ENCODE assay signal across 18 cellular contexts in the genomic region with DNA sequence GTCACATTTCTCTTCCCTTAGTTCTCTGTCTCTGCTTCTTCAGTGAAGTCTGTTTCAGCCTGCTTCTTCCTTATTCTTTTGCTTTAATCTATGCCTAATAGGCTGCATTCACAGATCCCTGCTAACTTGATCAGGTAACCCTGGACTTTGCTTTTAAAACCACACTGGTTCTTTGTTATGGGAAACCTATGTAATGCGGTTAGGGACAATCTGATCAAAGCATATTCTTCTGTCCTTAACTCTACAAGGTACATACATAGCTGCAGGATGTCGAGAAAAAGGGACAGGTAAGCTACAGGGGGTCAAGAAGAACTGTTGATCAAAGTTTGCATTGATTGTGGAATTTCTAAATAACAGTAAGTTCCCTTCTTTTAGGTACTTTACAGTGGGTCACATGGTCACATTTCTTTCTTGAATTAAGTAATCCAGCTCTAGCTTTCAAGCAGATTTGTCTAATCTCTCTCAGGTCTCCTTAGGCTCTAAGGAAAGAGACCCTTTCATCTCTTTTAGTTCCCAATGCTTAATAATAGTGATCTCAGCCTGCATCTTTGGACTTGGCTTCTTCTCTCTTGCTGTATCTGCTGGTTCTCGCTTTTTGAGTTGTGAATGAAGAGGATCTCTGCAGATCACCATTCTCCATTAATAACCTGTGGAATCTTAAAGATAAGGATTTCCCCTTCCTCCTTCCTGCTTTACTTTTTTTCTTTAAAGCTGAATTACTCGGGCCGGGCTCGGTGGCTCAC. TPM values are rescaled to one million over a fixed set of nuclear protein-coding genes. Genes with fewer than 3 reads are reported as not detected.
DNase-seq lines count a peak whose midpoint lies in the region; ATAC-seq, FAIRE-seq and TF ChIP-seq lines count a peak whose summit lies in the region.
"Had no signal": no experiment of that assay in that cellular context is flagged by ENCODE, and none has a peak within 500 bp of the region (broad histone marks: within the 10 kb centered on the region; RNA-seq: fewer than 3 reads in every experiment).

No MANE protein-coding gene starts in this region.

- H3K56ac ChIP-seq in IMR-90 (ENCODE audit: extremely low read depth, insufficient read depth, low read length), result no peak overlapping the region

- DNase-seq in Calu3, result no peak
- no peak for DNase-seq in IMR-90
- DNase-seq in K562 (ENCODE audit: extremely low read depth in 1 of 4, low spot score in 3 of 4), result no peak
- no peak for DNase-seq in neural crest cell (ENCODE audit: low read depth, low spot score)
- no peak for DNase-seq in GM19238 (ENCODE audit: insufficient read length, low spot score)
- no peak for DNase-seq in NCI-H2029 (lab: John Stamatoyannopoulos, UW)
- DNase-seq: brain microvascular endothelial cell; HCEC 1CT; hippocampal formation; NCI-H2029 treated with DMSO at 0.1 percent for 48 hours; stimulated activated CD4-positive, alpha-beta T cell treated with anti-CD3 and anti-CD28 coated beads, Interleukin-4, amount 100 ng/mL, for 1 hour had no signal

- TF ChIP-seq CTCF in Calu3 (IDR thresholded peaks at IDR 0.05; ENCODE audit: unreplicated experiment) (no peak), IMR-90 (conservative IDR thresholded peaks at IDR 0.05; ENCODE audit: low read depth, low read length) (no peak), K562 (IDR thresholded peaks at IDR 0.05 in 2 of 3, conservative IDR thresholded peaks at IDR 0.05 in 1 of 3; ENCODE audit: insufficient read depth in 2 of 3, low read depth in 1 of 3, low read length in 3 of 3) (no peak), neural crest cell (conservative IDR thresholded peaks at IDR 0.05) (no peak)

- H3K27ac Mint-ChIP-seq in Calu3 (ENCODE audit: unreplicated experiment) (peak overlapping the region; percentile 56), neural crest cell (ENCODE audit: unreplicated experiment) (peak overlapping the region; percentile 15)

- dilution Hi-C loops in IMR-90 (cut with HindIII; ENCODE audit: low sequenced_read_pairs, unreplicated experiment), result no loop called here

- H3K9me3 Mint-ChIP-seq in Calu3 (ENCODE audit: low read depth, unreplicated experiment) (no peaks in the 10 kb centered on the region), neural crest cell (no peaks in the 10 kb centered on the region)

- H3K4me3 Mint-ChIP-seq in Calu3 (ENCODE audit: low read depth, unreplicated experiment), result peak overlapping the region; percentile 13
- H3K4me3 Mint-ChIP-seq in neural crest cell, result peak overlapping the region; percentile 65

- no peak overlapping the region for H2BK120ac ChIP-seq in IMR-90 (ENCODE audit: low read depth, low read length)

- no peak for ATAC-seq in IMR-90 (ENCODE audit: low read depth)
- no peak for ATAC-seq in K562
- ATAC-seq in HG02885 (IDR thresholded peaks at IDR 0.05; ENCODE audit: poor library complexity, unreplicated experiment), result no peak

- CTCF ChIA-PET in Calu3 (lab: Charles Lee) (interaction anchor here (0.6 to 1.0 kb wide), 4 partner anchors 28 to 90 kb away, joined by 3 to 6 read pairs (median 4); a partner anchor contains a TSS), IMR-90 (lab: Yijun Ruan, JAX) (interaction anchor here (0.6 kb wide), 1 partner anchor 110 kb away, joined by 3 read pairs; no protein-coding TSS in a partner anchor), K562 (lab: Yijun Ruan, JAX; ENCODE audit: low intra/inter-chr PET ratio) (no interaction called here)

- H3K18ac ChIP-seq in IMR-90 (ENCODE audit: low read depth, low read length), result no peak overlapping the region

- H3K4ac ChIP-seq in IMR-90 (ENCODE audit: low read depth, low read length), result no peak overlapping the region; the same call in 1 of the 2 replicates

- POLR2A ChIA-PET in IMR-90 (lab: Charles Lee; ENCODE audit: unreplicated experiment) (no interaction called here), K562 (lab: Yijun Ruan, JAX) (interaction anchor here (0.6 to 6.5 kb wide), 10 partner anchors 9 to 343 kb away, joined by 3 to 71 read pairs (median 4); a partner anchor contains a TSS)

- peak overlapping the region; percentile 84 for H3K23ac ChIP-seq in IMR-90 (ENCODE audit: low read depth, low read length)

- H3K9me1 ChIP-seq in IMR-90 (ENCODE audit: insufficient read depth, low read length) (peaks cover 10% of the 10 kb centered on the region), K562 (ENCODE audit: control insufficient read depth, insufficient read depth, low read length) (no peaks in the 10 kb centered on the region)

- H4K20me1 ChIP-seq in IMR-90 (ENCODE audit: insufficient read depth, low read length) (peaks cover 21% of the 10 kb centered on the region; the same call in 1 of the 2 replicates), K562 (replicated peaks; ENCODE audit: control insufficient read depth, insufficient read depth, low read length) (no peaks in the 10 kb centered on the region; the same call in 1 of the 2 replicates)

- peaks cover 91% of the 10 kb centered on the region for H3K79me2 ChIP-seq in K562 (ENCODE audit: control insufficient read depth, insufficient read depth, low read length)

- H2BK20ac ChIP-seq in IMR-90 (ENCODE audit: low read depth, low read length), result no peak overlapping the region

- BruUV-seq in Calu3 (replicated peaks; lab: Mats Ljungman, UMichigan) (no TSS peak), IMR-90 (replicated peaks; lab: Mats Ljungman, UMichigan) (no TSS peak), K562 (replicated peaks; lab: Mats Ljungman, UMichigan) (no TSS peak)

- no peak overlapping the region; the same call in 2 of the 3 replicates for H2BK15ac ChIP-seq in IMR-90 (ENCODE audit: low read depth, low read length)

- no peak overlapping the region for H2AK9ac ChIP-seq in IMR-90 (replicated peaks; ENCODE audit: low read depth, low read length, poor library complexity)

- H3K27me3 ChIP-seq in IMR-90 (ENCODE audit: control insufficient read depth, insufficient read depth, low read length) (no peaks in the 10 kb centered on the region), K562 (ENCODE audit: control insufficient read depth in 2 of 2, insufficient read depth in 2 of 2, low read length in 2 of 2) (no peaks in the 10 kb centered on the region)
- H3K27me3 ChIP-seq: brain microvascular endothelial cell had no signal

- H2AK5ac ChIP-seq in IMR-90 (ENCODE audit: low read depth, low read length), result no peak overlapping the region

- no peak overlapping the region for H4K5ac ChIP-seq in IMR-90 (ENCODE audit: low read depth, low read length)

- intact Hi-C loops in Calu3 (cut with micrococcal nuclease; ENCODE audit: unreplicated experiment), result loop anchor here (5.0 kb wide), 1 partner anchor 46 kb away; a partner anchor contains a TSS
- intact Hi-C loops in IMR-90 (cut with micrococcal nuclease), result no loop called here
- intact Hi-C loops in K562 (cut with micrococcal nuclease), result loop anchor here (5.0 kb wide), 1 partner anchor 34 kb away; a partner anchor contains a TSS

- H3K27ac ChIP-seq in IMR-90 (ENCODE audit: insufficient read depth, low read length) (no peak overlapping the region), K562 (ENCODE audit: extremely low read depth, low read depth, low read length) (peak overlapping the region; percentile 46; the same call in 1 of the 3 replicates)
- H3K27ac ChIP-seq: brain microvascular endothelial cell, KMS-11 had no signal

- no peaks in the 10 kb centered on the region for H3K27me3 Mint-ChIP-seq in Calu3 (ENCODE audit: unreplicated experiment)
- H3K27me3 Mint-ChIP-seq in neural crest cell (ENCODE audit: low read depth), result no peaks in the 10 kb centered on the region

- H3K9me3 ChIP-seq in IMR-90 (ENCODE audit: control insufficient read depth, insufficient read depth, low read length), result no peaks in the 10 kb centered on the region
- H3K9me3 ChIP-seq in K562 (replicated peaks; ENCODE audit: control insufficient read depth, insufficient read depth, low read depth, low read length), result no peaks in the 10 kb centered on the region

- H3K4me1 Mint-ChIP-seq in Calu3 (ENCODE audit: low read depth, unreplicated experiment) (peaks cover 46% of the 10 kb centered on the region), neural crest cell (peaks cover 67% of the 10 kb centered on the region)

- FAIRE-seq in K562 (lab: Jason Lieb, UNC), result peak; percentile 26
- FAIRE-seq: D721Med had no signal

- TF ChIP-seq RAD21 in IMR-90 (IDR thresholded peaks at IDR 0.05; ENCODE audit: low read length), result no peak
- TF ChIP-seq RAD21 in K562 (CRISPR knock-in tag; conservative IDR thresholded peaks at IDR 0.05 in 1 of 2, IDR thresholded peaks at IDR 0.05 in 1 of 2), result no peak

- no peak overlapping the region for H2AFZ ChIP-seq in IMR-90 (replicated peaks; ENCODE audit: low read length, poor library complexity)
- H2AFZ ChIP-seq in K562 (ENCODE audit: low read depth, low read length), result no peak overlapping the region

- in situ Hi-C loops in IMR-90 (cut with MboI; ENCODE audit: low sequenced_read_pairs) (no loop called here), K562 (cut with MboI) (loop anchor here (5.0 kb wide), 1 partner anchor 36 kb away; no protein-coding TSS in a partner anchor)

- H3K4me1 ChIP-seq in IMR-90 (ENCODE audit: control insufficient read depth, insufficient read depth, low read length), result peaks cover 7% of the 10 kb centered on the region
- peaks cover 37 to 38% of the 10 kb centered on the region in 2 experiments; a peak in 4 of 5 replicates for H3K4me1 ChIP-seq in K562 (replicated peaks in 1 of 2; ENCODE audit: control insufficient read depth in 2 of 2, insufficient read depth in 2 of 2, low read length in 2 of 2)

- H3K36me3 Mint-ChIP-seq in Calu3 (ENCODE audit: insufficient read depth, unreplicated experiment) (peaks cover 37% of the 10 kb centered on the region), neural crest cell (ENCODE audit: low read depth) (no peaks in the 10 kb centered on the region)

- H3K4me3 ChIP-seq in IMR-90 (ENCODE audit: insufficient read depth, low read depth, low read length) (no peak overlapping the region), K562 (no peak overlapping the region)
- H3K4me3 ChIP-seq: lung had no signal

- no CpG with 5 or more reads among the region's 6 CpGs for WGBS in IMR-90 (ENCODE audit: extremely low coverage in 2 of 2, insufficient read length in 1 of 2), 2 experiments
- 55% methylated on average over 6 of the region's 6 CpGs for WGBS in K562 (ENCODE audit: insufficient coverage, low coverage, missing lambda C conversion rate)

- no peak overlapping the region for H2BK5ac ChIP-seq in IMR-90 (ENCODE audit: low read depth, low read length, poor library complexity, severe bottlenecking)

- H3K9ac ChIP-seq in IMR-90 (ENCODE audit: low read depth, low read length) (no peak overlapping the region), K562 (ENCODE audit: insufficient read depth in 1 of 2, low read depth in 2 of 2, low read length in 2 of 2) (peak overlapping the region in 1 of 2 experiments; percentile 17; a peak in 2 of 4 replicates)
- H3K9ac ChIP-seq: KMS-11 had no signal

- TF ChIP-seq EP300 in K562 (IDR thresholded peaks at IDR 0.05; ENCODE audit: low read length), result no peak

- TF ChIP-seq POLR2A in IMR-90 (IDR thresholded peaks at IDR 0.05; ENCODE audit: low read depth, low read length), result no peak
- no peak for TF ChIP-seq POLR2A in K562 (conservative IDR thresholded peaks at IDR 0.05)

- H3K36me3 ChIP-seq in IMR-90 (ENCODE audit: control insufficient read depth, insufficient read depth, low read length), result 0 out of 2 replicates have a peak, but pooled peaks cover 4% of the 10 kb centered on the region
- H3K36me3 ChIP-seq in K562 (ENCODE audit: control insufficient read depth, insufficient read depth, low read length), result peaks cover 37% of the 10 kb centered on the region

- H4K91ac ChIP-seq in IMR-90 (ENCODE audit: insufficient read depth, low read depth, low read length), result no peak overlapping the region

- H3K14ac ChIP-seq in IMR-90 (replicated peaks; ENCODE audit: low read depth, low read length), result peak overlapping the region; percentile 77; the same call in 1 of the 2 replicates

- H3K4me2 ChIP-seq in IMR-90 (ENCODE audit: low read depth, low read length) (0 out of 2 replicates have a peak overlapping the region, but pooled peaks have one; percentile 9), K562 (ENCODE audit: insufficient read depth, low read length) (peak overlapping the region; percentile 40)
- H3K4me2 ChIP-seq: KMS-11 had no signal

- peaks cover 14 to 68% of the 10 kb centered on the region in 2 experiments; a peak in 3 of 4 replicates for H3K79me1 ChIP-seq in IMR-90 (ENCODE audit: low read depth in 1 of 2, low read length in 2 of 2)

- no peak overlapping the region for H4K8ac ChIP-seq in IMR-90 (ENCODE audit: low read depth in 2 of 2, low read length in 2 of 2)

RNA-seq across cellular contexts. Expression of a gene that starts 3.8 kb away (rescaled TPM):
- 173 and 190 TPM in 2 replicates for total RNA-seq in Calu3 (2022)
- 262 and 382 TPM in 2 replicates for total RNA-seq in IMR-90 (2012; rRNA removed)
- polyA plus RNA-seq in IMR-90 (2012; rRNA removed), result 157 and 187 TPM in 2 replicates
- 73.8 and 80.0 TPM in 2 replicates for polyA plus RNA-seq in IMR-90 (2012; cell fraction: cytosol; rRNA removed)
- polyA plus RNA-seq in IMR-90 (2012; cell fraction: nucleus; rRNA removed; ENCODE audit: low replicate concordance), result 22.8 and 109 TPM in 2 replicates
- 92.5 and 126 TPM in 2 replicates for total RNA-seq in K562 (2011; cell fraction: chromatin; rRNA removed; ENCODE audit: low replicate concordance)
- total RNA-seq in K562 (2011; cell fraction: nucleolus; rRNA removed), result 75.9 and 83.9 TPM in 2 replicates
- 128 and 170 TPM in 2 replicates for total RNA-seq in K562 (2011; cell fraction: nucleoplasm; rRNA removed)
- 137 and 157 TPM in 2 replicates for total RNA-seq in K562 (2014; rRNA removed)
- total RNA-seq in K562 (2014; rRNA removed; fragmentation: Illumina TruSeq; extraction: Trizol), result 233 and 284 TPM in 2 replicates
- 142 and 156 TPM in 2 replicates for total RNA-seq in K562 (2015; rRNA removed; fragmentation: Illumina TruSeq; extraction: Trizol)
- 187 and 192 TPM in 2 replicates for total RNA-seq in K562 (2021)
- polyA plus RNA-seq in K562 (2011; rRNA removed), result 473 and 482 TPM in 2 replicates
- polyA plus RNA-seq in K562 (2011; cell fraction: cytosol; rRNA removed), result 231 and 446 TPM in 2 replicates
- 125 and 220 TPM in 2 replicates for polyA plus RNA-seq in K562 (2011; cell fraction: nucleus; rRNA removed)
- 265 and 413 TPM in 2 replicates for polyA plus RNA-seq in K562 (2012)
- polyA plus RNA-seq in K562 (2014; fragmentation: Illumina TruSeq; extraction: Trizol), result 277 and 293 TPM in 2 replicates
- polyA plus RNA-seq in K562 (2014; fragmentation: Nextera tagmentation; extraction: Ambion mirVana), result 100 to 1,000 TPM; 437 to 487 TPM
- 177 and 232 TPM in 2 replicates for polyA plus RNA-seq in K562 (2014; rRNA removed)
- polyA minus RNA-seq in K562 (2011; rRNA and poly(A)+ RNA removed), result 329 and 369 TPM in 2 replicates
- 167 and 216 TPM in 2 replicates for polyA minus RNA-seq in K562 (2011; cell fraction: cytosol; rRNA and poly(A)+ RNA removed)
- 21.7 and 60.2 TPM in 2 replicates for polyA minus RNA-seq in K562 (2011; cell fraction: nucleus; rRNA and poly(A)+ RNA removed)
- 148 and 160 TPM in 2 replicates for total RNA-seq in neural crest cell

RNA-seq across cellular contexts. Expression of a gene that starts 28.0 kb away (rescaled TPM):
- 0.80 and 1.8 TPM in 2 replicates for total RNA-seq in Calu3 (2022)
- total RNA-seq in IMR-90 (2012; rRNA removed), result 0.18 and 0.28 TPM in 2 replicates
- 0.17 and 0.32 TPM in 2 replicates for polyA plus RNA-seq in IMR-90 (2012; rRNA removed)
- 0.39 and 0.62 TPM in 2 replicates for polyA plus RNA-seq in IMR-90 (2012; cell fraction: cytosol; rRNA removed)
- 0.17 and 0.46 TPM in 2 replicates for polyA plus RNA-seq in IMR-90 (2012; cell fraction: nucleus; rRNA removed; ENCODE audit: low replicate concordance)
- 108 and 191 TPM in 2 replicates for total RNA-seq in K562 (2011; cell fraction: chromatin; rRNA removed; ENCODE audit: low replicate concordance)
- total RNA-seq in K562 (2011; cell fraction: nucleolus; rRNA removed), result 118 and 137 TPM in 2 replicates
- 98.5 and 115 TPM in 2 replicates for total RNA-seq in K562 (2011; cell fraction: nucleoplasm; rRNA removed)
- 221 and 269 TPM in 2 replicates for total RNA-seq in K562 (2014; rRNA removed)
- 134 and 157 TPM in 2 replicates for total RNA-seq in K562 (2014; rRNA removed; fragmentation: Illumina TruSeq; extraction: Trizol)
- total RNA-seq in K562 (2015; rRNA removed; fragmentation: Illumina TruSeq; extraction: Trizol), result 177 and 178 TPM in 2 replicates
- total RNA-seq in K562 (2021), result 244 and 252 TPM in 2 replicates
- polyA plus RNA-seq in K562 (2011; rRNA removed), result 208 TPM in 2 replicates
- polyA plus RNA-seq in K562 (2011; cell fraction: cytosol; rRNA removed), result 231 and 451 TPM in 2 replicates
- 232 and 428 TPM in 2 replicates for polyA plus RNA-seq in K562 (2011; cell fraction: nucleus; rRNA removed)
- 162 and 214 TPM in 2 replicates for polyA plus RNA-seq in K562 (2012)
- 246 and 282 TPM in 2 replicates for polyA plus RNA-seq in K562 (2014; fragmentation: Illumina TruSeq; extraction: Trizol)
- polyA plus RNA-seq in K562 (2014; fragmentation: Nextera tagmentation; extraction: Ambion mirVana), result 10 to 100 TPM; 12.3 to 44.5 TPM
- polyA plus RNA-seq in K562 (2014; rRNA removed), result 225 and 229 TPM in 2 replicates
- 71.3 and 109 TPM in 2 replicates for polyA minus RNA-seq in K562 (2011; rRNA and poly(A)+ RNA removed)
- 78.1 and 100 TPM in 2 replicates for polyA minus RNA-seq in K562 (2011; cell fraction: cytosol; rRNA and poly(A)+ RNA removed)
- polyA minus RNA-seq in K562 (2011; cell fraction: nucleus; rRNA and poly(A)+ RNA removed), result 67.6 and 73.9 TPM in 2 replicates
- 0.32 TPM in 1 of 2 replicates, not detected in the other for total RNA-seq in neural crest cell
- total RNA-seq: epithelial cell of proximal tubule; pulmonary artery endothelial cell; T-helper 1 cell treated with Interleukin-12 subunit alpha and Interleukin-12 subunit beta and Interleukin-4 antibody, amounts not matched to agents 30 ng/mL and 1 ng/mL, for 36 hours had no signal

RNA-seq across cellular contexts. Expression of a gene that starts 35.5 kb away (rescaled TPM):
- total RNA-seq in Calu3 (2022), result not detected in 2 replicates
- not detected in 2 replicates for total RNA-seq in IMR-90 (2012; rRNA removed)
- not detected in 2 replicates for polyA plus RNA-seq in IMR-90 (2012; rRNA removed)
- 0.02 TPM in 1 of 2 replicates, not detected in the other for polyA plus RNA-seq in IMR-90 (2012; cell fraction: cytosol; rRNA removed)
- polyA plus RNA-seq in IMR-90 (2012; cell fraction: nucleus; rRNA removed; ENCODE audit: low replicate concordance), result 0.19 and 0.36 TPM in 2 replicates
- total RNA-seq in K562 (2011; cell fraction: chromatin; rRNA removed; ENCODE audit: low replicate concordance), result 0.48 and 1.8 TPM in 2 replicates
- 0.13 and 0.17 TPM in 2 replicates for total RNA-seq in K562 (2011; cell fraction: nucleolus; rRNA removed)
- total RNA-seq in K562 (2011; cell fraction: nucleoplasm; rRNA removed), result 0.44 and 0.69 TPM in 2 replicates
- 0.16 TPM in 1 of 2 replicates, not detected in the other for total RNA-seq in K562 (2014; rRNA removed)
- 0.11 TPM in 1 of 2 replicates, not detected in the other for total RNA-seq in K562 (2014; rRNA removed; fragmentation: Illumina TruSeq; extraction: Trizol)
- total RNA-seq in K562 (2015; rRNA removed; fragmentation: Illumina TruSeq; extraction: Trizol), result not detected in 2 replicates
- not detected in 2 replicates for total RNA-seq in K562 (2021)
- 0.16 TPM in 1 of 2 replicates, not detected in the other for polyA plus RNA-seq in K562 (2011; rRNA removed)
- not detected in 2 replicates for polyA plus RNA-seq in K562 (2011; cell fraction: cytosol; rRNA removed)
- 0.25 and 0.44 TPM in 2 replicates for polyA plus RNA-seq in K562 (2011; cell fraction: nucleus; rRNA removed)
- 0.07 and 0.47 TPM in 2 replicates for polyA plus RNA-seq in K562 (2012)
- polyA plus RNA-seq in K562 (2014; fragmentation: Illumina TruSeq; extraction: Trizol), result 0.10 TPM in 1 of 2 replicates, not detected in the other
- polyA plus RNA-seq in K562 (2014; fragmentation: Nextera tagmentation; extraction: Ambion mirVana), result under 1 TPM; 0.07 to 0.18 TPM
- not detected in 2 replicates for polyA plus RNA-seq in K562 (2014; rRNA removed)
- polyA minus RNA-seq in K562 (2011; rRNA and poly(A)+ RNA removed), result 0.12 TPM in 1 of 2 replicates, not detected in the other
- not detected in 2 replicates for polyA minus RNA-seq in K562 (2011; cell fraction: cytosol; rRNA and poly(A)+ RNA removed)
- 0.22 TPM in 1 of 2 replicates, not detected in the other for polyA minus RNA-seq in K562 (2011; cell fraction: nucleus; rRNA and poly(A)+ RNA removed)
- total RNA-seq in neural crest cell, result not detected in 2 replicates
- total RNA-seq: epithelial cell of proximal tubule, pulmonary artery endothelial cell had no signal

RNA-seq across cellular contexts. Expression of a gene that starts 48.2 kb away (rescaled TPM):
- total RNA-seq in Calu3 (2022), result 1,059 and 1,161 TPM in 2 replicates
- 1,291 and 1,409 TPM in 2 replicates for total RNA-seq in IMR-90 (2012; rRNA removed)
- polyA plus RNA-seq in IMR-90 (2012; rRNA removed), result 631 and 747 TPM in 2 replicates
- polyA plus RNA-seq in IMR-90 (2012; cell fraction: cytosol; rRNA removed), result 536 and 830 TPM in 2 replicates
- polyA plus RNA-seq in IMR-90 (2012; cell fraction: nucleus; rRNA removed; ENCODE audit: low replicate concordance), result 116 and 626 TPM in 2 replicates
- 585 and 1,170 TPM in 2 replicates for total RNA-seq in K562 (2011; cell fraction: chromatin; rRNA removed; ENCODE audit: low replicate concordance)
- total RNA-seq in K562 (2011; cell fraction: nucleolus; rRNA removed), result 342 and 393 TPM in 2 replicates
- total RNA-seq in K562 (2011; cell fraction: nucleoplasm; rRNA removed), result 680 and 890 TPM in 2 replicates
- 1,166 and 1,242 TPM in 2 replicates for total RNA-seq in K562 (2014; rRNA removed)
- 1,479 and 1,871 TPM in 2 replicates for total RNA-seq in K562 (2014; rRNA removed; fragmentation: Illumina TruSeq; extraction: Trizol)
- total RNA-seq in K562 (2015; rRNA removed; fragmentation: Illumina TruSeq; extraction: Trizol), result 1,215 and 1,277 TPM in 2 replicates
- 1,768 and 1,994 TPM in 2 replicates for total RNA-seq in K562 (2021)
- 1,105 and 1,247 TPM in 2 replicates for polyA plus RNA-seq in K562 (2011; rRNA removed)
- 544 and 1,005 TPM in 2 replicates for polyA plus RNA-seq in K562 (2011; cell fraction: cytosol; rRNA removed)
- 747 and 1,095 TPM in 2 replicates for polyA plus RNA-seq in K562 (2011; cell fraction: nucleus; rRNA removed)
- 2,696 and 3,059 TPM in 2 replicates for polyA plus RNA-seq in K562 (2012)
- polyA plus RNA-seq in K562 (2014; fragmentation: Illumina TruSeq; extraction: Trizol), result 2,677 and 2,919 TPM in 2 replicates
- polyA plus RNA-seq in K562 (2014; fragmentation: Nextera tagmentation; extraction: Ambion mirVana), result 1,000 to 10,000 TPM; 1,815 to 2,152 TPM
- 2,590 and 2,703 TPM in 2 replicates for polyA plus RNA-seq in K562 (2014; rRNA removed)
- polyA minus RNA-seq in K562 (2011; rRNA and poly(A)+ RNA removed), result 2,157 and 2,253 TPM in 2 replicates
- 731 and 750 TPM in 2 replicates for polyA minus RNA-seq in K562 (2011; cell fraction: cytosol; rRNA and poly(A)+ RNA removed)
- polyA minus RNA-seq in K562 (2011; cell fraction: nucleus; rRNA and poly(A)+ RNA removed), result 346 and 811 TPM in 2 replicates
- 3,205 and 3,261 TPM in 2 replicates for total RNA-seq in neural crest cell

RNA-seq across cellular contexts. Expression of a gene that starts 48.8 kb away (rescaled TPM):
- total RNA-seq in Calu3 (2022), result 128 and 173 TPM in 2 replicates
- 40.9 and 66.9 TPM in 2 replicates for total RNA-seq in IMR-90 (2012; rRNA removed)
- 15.3 and 18.0 TPM in 2 replicates for polyA plus RNA-seq in IMR-90 (2012; rRNA removed)
- 3.8 and 5.5 TPM in 2 replicates for polyA plus RNA-seq in IMR-90 (2012; cell fraction: cytosol; rRNA removed)
- 2.4 and 10.2 TPM in 2 replicates for polyA plus RNA-seq in IMR-90 (2012; cell fraction: nucleus; rRNA removed; ENCODE audit: low replicate concordance)
- total RNA-seq in K562 (2011; cell fraction: chromatin; rRNA removed; ENCODE audit: low replicate concordance), result 33.7 and 89.9 TPM in 2 replicates
- total RNA-seq in K562 (2011; cell fraction: nucleolus; rRNA removed), result 22.3 and 27.9 TPM in 2 replicates
- total RNA-seq in K562 (2011; cell fraction: nucleoplasm; rRNA removed), result 59.4 and 101 TPM in 2 replicates
- 41.8 and 50.5 TPM in 2 replicates for total RNA-seq in K562 (2014; rRNA removed)
- total RNA-seq in K562 (2014; rRNA removed; fragmentation: Illumina TruSeq; extraction: Trizol), result 80.2 and 106 TPM in 2 replicates
- 55.3 and 60.8 TPM in 2 replicates for total RNA-seq in K562 (2015; rRNA removed; fragmentation: Illumina TruSeq; extraction: Trizol)
- total RNA-seq in K562 (2021), result 72.6 and 82.3 TPM in 2 replicates
- 81.2 and 102 TPM in 2 replicates for polyA plus RNA-seq in K562 (2011; rRNA removed)
- polyA plus RNA-seq in K562 (2011; cell fraction: cytosol; rRNA removed), result 28.5 and 57.8 TPM in 2 replicates
- 25.8 and 37.9 TPM in 2 replicates for polyA plus RNA-seq in K562 (2011; cell fraction: nucleus; rRNA removed)
- polyA plus RNA-seq in K562 (2012), result 28.8 and 37.9 TPM in 2 replicates
- polyA plus RNA-seq in K562 (2014; fragmentation: Illumina TruSeq; extraction: Trizol), result 51.2 and 59.2 TPM in 2 replicates
- polyA plus RNA-seq in K562 (2014; fragmentation: Nextera tagmentation; extraction: Ambion mirVana), result 10 to 100 TPM; 49.8 to 53.2 TPM
- polyA plus RNA-seq in K562 (2014; rRNA removed), result 32.6 and 39.3 TPM in 2 replicates
- 208 and 238 TPM in 2 replicates for polyA minus RNA-seq in K562 (2011; rRNA and poly(A)+ RNA removed)
- 65.3 and 84.1 TPM in 2 replicates for polyA minus RNA-seq in K562 (2011; cell fraction: cytosol; rRNA and poly(A)+ RNA removed)
- 16.3 and 30.9 TPM in 2 replicates for polyA minus RNA-seq in K562 (2011; cell fraction: nucleus; rRNA and poly(A)+ RNA removed)
- total RNA-seq in neural crest cell, result 369 and 401 TPM in 2 replicates

Comparison
In these comparisons a context has a peak if more than half of its experiments do, and no peak if none do; other contexts are left out.
1. RNA of a gene that starts 28.0 kb away (total RNA-seq): 98.5 to 269 TPM in K562; 0.80 to 1.8 TPM in Calu3, 0.18 to 0.28 TPM in IMR-90 and 0.32 TPM in neural crest cell; every median in the first group is over 10 times any median in the second.